8 cellular contexts compared by ENCODE assay signal in genomic region chr15:41331833-41332787, GRCh38. TPM values are rescaled to one million over a fixed set of nuclear protein-coding genes. Genes with fewer than 3 reads are reported as not detected.
DNase-seq lines count a peak whose midpoint lies in the region; ATAC-seq and TF ChIP-seq lines count a peak whose summit lies in the region.

Gene OIP5 (minus strand): TSS chr15:41332591. CDS start chr15:41332561, 30 bp downstream.

- no peaks in the 10 kb centered on the region for H3K36me3 ChIP-seq in liver (ENCODE audit: control insufficient read depth in 4 of 4, insufficient read depth in 3 of 4, low read depth in 1 of 4, low read length in 3 of 4)

- DNase-seq in NCI-H526 treated with DMSO at 0.1 percent for 48 hours (lab: John Stamatoyannopoulos, UW) (peak; percentile 99), dermis blood vessel endothelial cell (peak; percentile 100)
- DNase-seq in activated CD4-positive, alpha-beta T cell treated with anti-CD3 and anti-CD28 coated beads, Interleukin-2, amount 10 ng/mL, durations not matched to agents 7 days and 5 days: peak; percentile 100
- peak; percentile 99 for DNase-seq in stimulated activated CD4-positive, alpha-beta T cell treated with anti-CD3 and anti-CD28 coated beads, Interleukin-4, amount 100 ng/mL, for 24 hours

- POLR2A ChIA-PET in activated CD4-positive, alpha-beta T cell treated with anti-CD3 and anti-CD28 coated beads, Interleukin-2, amount 10 ng/mL, durations not matched to agents 7 days and 5 days (lab: Charles Lee): interaction anchor here (1.4 kb wide), 1 partner anchor 22 kb away, joined by 5 read pairs; no protein-coding TSS in a partner anchor

- CTCF ChIA-PET in activated CD4-positive, alpha-beta T cell treated with anti-CD3 and anti-CD28 coated beads, Interleukin-2, amount 10 ng/mL, durations not matched to agents 7 days and 5 days (lab: Charles Lee): interaction anchor here (0.8 to 1.4 kb wide), 8 partner anchors 9 to 436 kb away, joined by 3 to 10 read pairs (median 4); no protein-coding TSS in a partner anchor

- peak within 1 kb of the TSS; percentile 92 for H3K4me3 Mint-ChIP-seq in activated CD4-positive, alpha-beta T cell treated with anti-CD3 and anti-CD28 coated beads, Interleukin-2, amount 10 ng/mL, durations not matched to agents 7 days and 5 days

- peaks cover 34% of the 10 kb centered on the region for H3K36me3 Mint-ChIP-seq in activated CD4-positive, alpha-beta T cell treated with anti-CD3 and anti-CD28 coated beads, Interleukin-2, amount 10 ng/mL, durations not matched to agents 7 days and 5 days (ENCODE audit: low read depth)

- peaks cover 0 to 22% (median 8%) of the 10 kb centered on the region in 4 donors for H3K4me1 ChIP-seq in liver (ENCODE audit: control insufficient read depth in 4 of 4, insufficient read depth in 4 of 4, low read length in 3 of 4)

- no peaks in the 10 kb centered on the region for H3K27me3 Mint-ChIP-seq in activated CD4-positive, alpha-beta T cell treated with anti-CD3 and anti-CD28 coated beads, Interleukin-2, amount 10 ng/mL, durations not matched to agents 7 days and 5 days

- ATAC-seq in GM19328 (IDR thresholded peaks at IDR 0.05; ENCODE audit: unreplicated experiment) (peak; percentile 88), HG03520 (IDR thresholded peaks at IDR 0.05; ENCODE audit: unreplicated experiment) (peak; percentile 88)

- H3K27ac ChIP-seq in C4-2B: peak within 1 kb of the TSS; percentile 99
- H3K27ac ChIP-seq in liver (ENCODE audit: low read depth in 1 of 2, low read length in 2 of 2): peak within 1 kb of the TSS; percentile 77 to 79

- H3K9ac ChIP-seq in liver (ENCODE audit: low read depth in 1 of 2, low read length in 2 of 2): peak within 1 kb of the TSS; percentile 54 to 84

- no peaks in the 10 kb centered on the region for H3K9me3 ChIP-seq in liver (ENCODE audit: control insufficient read depth in 4 of 4, low read length in 3 of 4)

- no peaks in the 10 kb centered on the region for H3K27me3 ChIP-seq in liver (ENCODE audit: control insufficient read depth in 4 of 4, insufficient read depth in 4 of 4, low read length in 3 of 4)

- 1% methylated on average over 65 of the region's 65 CpGs for WGBS in liver

- peak; percentile 87 for TF ChIP-seq CTCF in C4-2B (conservative IDR thresholded peaks at IDR 0.05)
- TF ChIP-seq CTCF in liver (IDR thresholded peaks at IDR 0.05; ENCODE audit: low read depth, low read length, missing input control): peak; percentile 67

- H3K4me3 ChIP-seq in liver (ENCODE audit: low read depth in 1 of 3, low read length in 3 of 3): peak within 1 kb of the TSS; percentile 74 to 99 (median 95)

- H3K9me3 Mint-ChIP-seq in activated CD4-positive, alpha-beta T cell treated with anti-CD3 and anti-CD28 coated beads, Interleukin-2, amount 10 ng/mL, durations not matched to agents 7 days and 5 days: no peaks in the 10 kb centered on the region

- TF ChIP-seq RAD21 in liver (IDR thresholded peaks at IDR 0.05): peak; percentile 75 to 86

- H3K4me1 Mint-ChIP-seq in activated CD4-positive, alpha-beta T cell treated with anti-CD3 and anti-CD28 coated beads, Interleukin-2, amount 10 ng/mL, durations not matched to agents 7 days and 5 days: peaks cover 30% of the 10 kb centered on the region

- H3K27ac Mint-ChIP-seq in activated CD4-positive, alpha-beta T cell treated with anti-CD3 and anti-CD28 coated beads, Interleukin-2, amount 10 ng/mL, durations not matched to agents 7 days and 5 days: peak within 1 kb of the TSS; percentile 98

TF ChIP-seq in liver, 16 proteins besides CTCF, POLR2A, EP300 and RAD21:
- no peak for TF ChIP-seq ATF3 (IDR thresholded peaks at IDR 0.05)
- TF ChIP-seq, protein P1, sequence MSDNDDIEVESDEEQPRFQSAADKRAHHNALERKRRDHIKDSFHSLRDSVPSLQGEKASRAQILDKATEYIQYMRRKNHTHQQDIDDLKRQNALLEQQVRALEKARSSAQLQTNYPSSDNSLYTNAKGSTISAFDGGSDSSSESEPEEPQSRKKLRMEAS (IDR thresholded peaks at IDR 0.05): peak; percentile 73
- TF ChIP-seq HNF4A (conservative IDR thresholded peaks at IDR 0.05): peak; percentile 33 to 39
- TF ChIP-seq FOXA1 (IDR thresholded peaks at IDR 0.05): no peak
- TF ChIP-seq RXRA (IDR thresholded peaks at IDR 0.05): peak in 1 of 2 donors; percentile 37
- peak; percentile 98 for TF ChIP-seq YY1 (IDR thresholded peaks at IDR 0.05)
- no peak for TF ChIP-seq EGR1 (IDR thresholded peaks at IDR 0.05; ENCODE audit: low read depth in 2 of 2)
- peak; percentile 77 for TF ChIP-seq SP1 (IDR thresholded peaks at IDR 0.05)
- TF ChIP-seq GABPA (IDR thresholded peaks at IDR 0.05 in 1 of 2, conservative IDR thresholded peaks at IDR 0.05 in 1 of 2): peak in 1 of 2 donors; percentile 49
- TF ChIP-seq ZBTB33 (IDR thresholded peaks at IDR 0.05): peak; percentile 20

RNA-seq across cellular contexts. Expression of gene OIP5, which starts in this region (rescaled TPM):
- total RNA-seq in activated CD4-positive, alpha-beta T cell treated with anti-CD3 and anti-CD28 coated beads, Interleukin-2, amount 10 ng/mL, durations not matched to agents 7 days and 5 days: 10 to 100 TPM; 18.9 to 21.9 TPM
- total RNA-seq in dermis blood vessel endothelial cell: 3.6 and 14.1 TPM in 2 replicates
- 10 to 100 TPM in 1 of 2 donors, under 1 TPM in 1; 0.17 to 11.8 TPM for total RNA-seq in liver
- polyA plus RNA-seq in liver: 1 to 10 TPM in 1 of 2 donors, under 1 TPM in 1; 0.65 to 1.6 TPM

Comparison
In these comparisons a context has a peak if more than half of its experiments do, and no peak if none do; other contexts are left out.
1. Peak in every context shown above with its lines: DNase-seq, ATAC-seq, H3K4me3 ChIP-seq and H3K27ac ChIP-seq.